Comparison of ENCODE assay signal across 8 cellular contexts in the genomic region with DNA sequence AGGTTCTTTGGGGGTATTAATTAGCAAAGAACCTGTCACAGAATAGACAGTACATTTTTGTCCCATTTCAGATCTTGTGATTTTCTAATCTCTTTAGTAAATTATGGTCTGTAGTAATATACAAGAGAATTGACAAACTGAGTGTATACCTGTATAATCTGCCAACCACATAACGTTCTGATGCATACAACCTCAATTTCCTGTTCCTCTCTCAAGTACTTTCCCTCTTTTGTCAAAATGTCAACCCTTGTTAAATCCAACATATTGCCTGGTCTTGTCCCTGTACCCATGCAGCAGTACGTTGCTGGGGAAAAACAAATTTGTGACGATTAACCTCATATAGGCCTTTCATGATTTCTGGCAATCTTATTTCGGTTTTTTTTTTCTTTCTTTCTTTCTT. TPM values are rescaled to one million over a fixed set of nuclear protein-coding genes. Genes with fewer than 3 reads are reported as not detected.
A peak's percentile ranks its signal among the peaks of the same experiment; 100 is the strongest.
DNase-seq lines count a peak whose midpoint lies in the region; ATAC-seq, FAIRE-seq and TF ChIP-seq lines count a peak whose summit lies in the region.

No MANE protein-coding gene starts in this region.

- CTCF ChIA-PET in A549 (lab: Yijun Ruan, JAX), result interaction anchor here (1.3 kb wide), 1 partner anchor 24 kb away, joined by 3 read pairs; no protein-coding TSS in a partner anchor
- CTCF ChIA-PET in HEK293 (lab: Yijun Ruan, JAX), result interaction anchor here (0.6 to 1.6 kb wide), 5 partner anchors 9 to 352 kb away, joined by 3 to 10 read pairs (median 3); no protein-coding TSS in a partner anchor
- CTCF ChIA-PET in HepG2 (lab: Yijun Ruan, JAX; ENCODE audit: low intra/inter-chr PET ratio, low total read pairs), result interaction anchor here (1.8 to 1.9 kb wide), 2 partner anchors 63 to 182 kb away, joined by 9 to 11 read pairs; no protein-coding TSS in a partner anchor

- ATAC-seq in A549 (no peak), HepG2 (no peak), gastroesophageal sphincter (no peak)
- no peak for ATAC-seq in activated naive CD8-positive, alpha-beta T cell treated with anti-CD3 and anti-CD28 coated beads, Interleukin-2, amount 10 ng/mL, durations not matched to agents 7 days and 5 days (ENCODE audit: low read depth)

- H3K4me1 Mint-ChIP-seq in activated naive CD8-positive, alpha-beta T cell treated with anti-CD3 and anti-CD28 coated beads, Interleukin-2, amount 10 ng/mL, durations not matched to agents 7 days and 5 days, result peaks cover 24% of the 10 kb centered on the region

- H3K27me3 ChIP-seq in HepG2 (ENCODE audit: control insufficient read depth in 1 of 2, insufficient read depth in 2 of 2, low read length in 2 of 2), result no peaks in the 10 kb centered on the region; a peak in 1 of 5 replicates
- H3K27me3 ChIP-seq in gastroesophageal sphincter, result no peaks in the 10 kb centered on the region

- H3K27ac ChIP-seq in A549, result peak overlapping the region; percentile 80 to 90; a peak in 5 of 6 replicates
- no peak overlapping the region for H3K27ac ChIP-seq in HEK293 (ENCODE audit: extremely low read depth, low read depth, low read length)
- H3K27ac ChIP-seq in HepG2 (ENCODE audit: extremely low read length, insufficient read depth, low read length), result no peak overlapping the region
- no peak overlapping the region for H3K27ac ChIP-seq in gastroesophageal sphincter

- 77% methylated on average over 4 of the region's 4 CpGs for WGBS in A549 (ENCODE audit: missing lambda C conversion rate)
- 83% methylated on average over 4 of the region's 4 CpGs for WGBS in HepG2 (ENCODE audit: low lambda C conversion rate)
- 74 to 81% methylated on average over 3 to 4 of the region's 4 CpGs for WGBS in gastroesophageal sphincter (ENCODE audit: low coverage in 1 of 2), 2 donors

- no peaks in the 10 kb centered on the region for H3K27me3 Mint-ChIP-seq in activated naive CD8-positive, alpha-beta T cell treated with anti-CD3 and anti-CD28 coated beads, Interleukin-2, amount 10 ng/mL, durations not matched to agents 7 days and 5 days

- no TSS peak for BruUV-seq in HepG2 (replicated peaks; lab: Mats Ljungman, UMichigan)

- H3K9me3 ChIP-seq in A549 (no peaks in the 10 kb centered on the region), HEK293 (ENCODE audit: control insufficient read depth, insufficient read depth, low read depth, low read length) (no peaks in the 10 kb centered on the region), HepG2 (ENCODE audit: low read length) (no peaks in the 10 kb centered on the region), gastroesophageal sphincter (no peaks in the 10 kb centered on the region)

- H2AFZ ChIP-seq in HepG2 (ENCODE audit: low read length), result no peak overlapping the region

- H3K79me2 ChIP-seq in HepG2 (ENCODE audit: insufficient read depth, low read length), result peaks cover 9% of the 10 kb centered on the region

- H3K4me2 ChIP-seq in A549, result peak overlapping the region; percentile 82
- peak overlapping the region; percentile 81 for H3K4me2 ChIP-seq in HepG2 (ENCODE audit: low read depth, low read length)

- peaks cover 10% of the 10 kb centered on the region for H3K36me3 Mint-ChIP-seq in activated naive CD8-positive, alpha-beta T cell treated with anti-CD3 and anti-CD28 coated beads, Interleukin-2, amount 10 ng/mL, durations not matched to agents 7 days and 5 days

- TF ChIP-seq EP300 in A549 (IDR thresholded peaks at IDR 0.05) (no peak), HepG2 (IDR thresholded peaks at IDR 0.05; ENCODE audit: low read depth in 2 of 2, low read length in 2 of 2) (no peak), HepG2 (CRISPR knock-in tag; IDR thresholded peaks at IDR 0.05; ENCODE audit: borderline replicate concordance) (no peak), gastroesophageal sphincter (IDR thresholded peaks at IDR 0.05) (no peak)

- peaks cover 13 to 37% of the 10 kb centered on the region in 2 experiments for H3K36me3 ChIP-seq in HEK293 (ENCODE audit: control insufficient read depth in 2 of 2, insufficient read depth in 1 of 2, low read length in 2 of 2)
- peaks cover 0 to 1% of the 10 kb centered on the region in 2 experiments; a peak in 1 of 5 replicates for H3K36me3 ChIP-seq in HepG2 (replicated peaks in 1 of 2; ENCODE audit: control insufficient read depth in 1 of 2, insufficient read depth in 2 of 2, low read length in 2 of 2)
- H3K36me3 ChIP-seq in gastroesophageal sphincter, result peaks cover 0 to 29% of the 10 kb centered on the region in 2 donors

- H3K4me3 Mint-ChIP-seq in activated naive CD8-positive, alpha-beta T cell treated with anti-CD3 and anti-CD28 coated beads, Interleukin-2, amount 10 ng/mL, durations not matched to agents 7 days and 5 days, result peak overlapping the region; percentile 93

- H3K4me3 ChIP-seq in A549, result peak overlapping the region; percentile 77
- H3K4me3 ChIP-seq in HEK293 (ENCODE audit: low read depth, low read length), result peak overlapping the region; percentile 61
- H3K4me3 ChIP-seq in HepG2 (replicated peaks in 1 of 3; ENCODE audit: insufficient read depth in 1 of 3, low read depth in 2 of 3, low read length in 3 of 3), result peak overlapping the region; percentile 75 to 89 (median 87); a peak in 5 of 6 replicates
- peak overlapping the region in 1 of 2 donors; percentile 91 for H3K4me3 ChIP-seq in gastroesophageal sphincter

- no peaks in the 10 kb centered on the region for H4K20me1 ChIP-seq in HepG2 (ENCODE audit: insufficient read depth, low read length)

- POLR2A ChIA-PET in A549 (lab: Yijun Ruan, JAX), result no interaction called here
- POLR2A ChIA-PET in HEK293 (lab: Yijun Ruan, JAX), result interaction anchor here (1.6 kb wide), 1 partner anchor 41 kb away, joined by 5 read pairs; no protein-coding TSS in a partner anchor
- POLR2A ChIA-PET in activated naive CD8-positive, alpha-beta T cell treated with anti-CD3 and anti-CD28 coated beads, Interleukin-2, amount 10 ng/mL, durations not matched to agents 7 days and 5 days (lab: Charles Lee), result interaction anchor here (2.1 kb wide), 1 partner anchor 60 kb away, joined by 9 read pairs; a partner anchor contains a TSS
- POLR2A ChIA-PET in HepG2 (lab: Yijun Ruan, JAX), result no interaction called here

- TF ChIP-seq RAD21 in A549 (conservative IDR thresholded peaks at IDR 0.05 in 1 of 2, IDR thresholded peaks at IDR 0.05 in 1 of 2) (no peak), HepG2 (CRISPR knock-in tag; IDR thresholded peaks at IDR 0.05) (no peak)

- DNase-seq in A549 (ENCODE audit: low read depth in 1 of 2, low spot score in 1 of 2) (no peak), HepG2 (ENCODE audit: low spot score) (no peak), iPS-NIHi7 (ENCODE audit: extremely low spot score) (no peak), cerebellar nuclear complex (lab: John Stamatoyannopoulos, UW) (no peak), HPDE6-E6E7 (ENCODE audit: extremely low spot score) (no peak)
- no peak for DNase-seq in activated naive CD8-positive, alpha-beta T cell treated with anti-CD3 and anti-CD28 coated beads, Interleukin-2, amount 10 ng/mL, durations not matched to agents 7 days and 5 days

- H3K9ac ChIP-seq in HepG2 (ENCODE audit: insufficient read depth, low read depth, low read length), result peak overlapping the region; percentile 77; the same call in 1 of the 2 replicates

- in situ Hi-C loops in HepG2 (cut with HindIII; ENCODE audit: extremely low pct_ligation_motif_present, low pct_unique_long_range_greater_than_20kb), result no loop called here

- no peaks in the 10 kb centered on the region for H3K9me3 Mint-ChIP-seq in activated naive CD8-positive, alpha-beta T cell treated with anti-CD3 and anti-CD28 coated beads, Interleukin-2, amount 10 ng/mL, durations not matched to agents 7 days and 5 days

- H3K27ac Mint-ChIP-seq in activated naive CD8-positive, alpha-beta T cell treated with anti-CD3 and anti-CD28 coated beads, Interleukin-2, amount 10 ng/mL, durations not matched to agents 7 days and 5 days, result no peak overlapping the region

- FAIRE-seq in A549 (lab: Jason Lieb, UNC) (no peak), HepG2 (lab: Jason Lieb, UNC) (no peak)

- intact Hi-C loops in HepG2 (cut with micrococcal nuclease; ENCODE audit: unreplicated experiment), result loop anchor here (1.0 to 10.0 kb wide), 6 partner anchors 63 to 338 kb away; a partner anchor contains a TSS

- TF ChIP-seq POLR2A in A549 (IDR thresholded peaks at IDR 0.05; ENCODE audit: low read length), result no peak
- TF ChIP-seq POLR2A in HepG2 (IDR thresholded peaks at IDR 0.05; ENCODE audit: insufficient read depth in 1 of 2, low read depth in 2 of 2, low read length in 2 of 2), result no peak
- TF ChIP-seq POLR2A in gastroesophageal sphincter (IDR thresholded peaks at IDR 0.05), result no peak

- H3K4me1 ChIP-seq in A549 (peaks cover 19% of the 10 kb centered on the region), HEK293 (ENCODE audit: control insufficient read depth, insufficient read depth, low read length) (peaks cover 6% of the 10 kb centered on the region), HepG2 (ENCODE audit: insufficient read depth, low read length) (peaks cover 21% of the 10 kb centered on the region), gastroesophageal sphincter (peaks cover 0 to 32% (median 0%) of the 10 kb centered on the region in 3 donors)

- no peak for TF ChIP-seq CTCF in A549 (IDR thresholded peaks at IDR 0.05)
- TF ChIP-seq CTCF in HEK293 (tag by site-specific recombination; IDR thresholded peaks at IDR 0.05), result no peak
- no peak for TF ChIP-seq CTCF in HepG2 (CRISPR knock-in tag; IDR thresholded peaks at IDR 0.05)
- TF ChIP-seq CTCF in gastroesophageal sphincter (IDR thresholded peaks at IDR 0.05), result no peak

RNA-seq across cellular contexts. Expression of a gene that starts 1.1 kb away (rescaled TPM):
- polyA plus RNA-seq in A549 (2011; rRNA removed) (45.2 and 50.0 TPM in 2 replicates), A549 (2017; fragmentation: RNase III; extraction: RNeasy Plus Mini Kit Qiagen cat#74134 plus additional on column Dnase treatment) (31.2 to 34.0 TPM (median 32.0 TPM) in 3 replicates), HepG2 (2011; rRNA removed) (11.7 and 13.0 TPM in 2 replicates)
- 24.8 and 25.4 TPM in 2 replicates for polyA plus RNA-seq in A549 (2012; cell fraction: cytosol; rRNA removed)
- 7.4 and 11.7 TPM in 2 replicates for polyA plus RNA-seq in A549 (2012; cell fraction: nucleus; rRNA removed)
- 8.6 and 10.4 TPM in 2 replicates for polyA minus RNA-seq in A549 (2011; rRNA and poly(A)+ RNA removed)
- total RNA-seq in activated naive CD8-positive, alpha-beta T cell treated with anti-CD3 and anti-CD28 coated beads, Interleukin-2, amount 10 ng/mL, durations not matched to agents 7 days and 5 days, result 10 to 100 TPM; 17.4 to 18.6 TPM
- total RNA-seq in HepG2 (2016; rRNA removed; fragmentation: Illumina TruSeq; extraction: Trizol) (8.9 and 15.2 TPM in 2 replicates), gastroesophageal sphincter (10 to 100 TPM; 10.5 to 37.4 (median 20.5) TPM)
- 5.6 and 7.1 TPM in 2 replicates for total RNA-seq in HepG2 (2016; cell fraction: cytosol; rRNA removed; fragmentation: Illumina TruSeq; extraction: Trizol; ENCODE audit: low read depth)
- 11.8 and 14.9 TPM in 2 replicates for total RNA-seq in HepG2 (2016; cell fraction: insoluble cytoplasmic fraction; rRNA removed; fragmentation: Illumina TruSeq; extraction: Trizol)
- total RNA-seq in HepG2 (2016; cell fraction: membrane; rRNA removed; fragmentation: Illumina TruSeq; extraction: Trizol), result 8.0 and 10.1 TPM in 2 replicates
- 11.2 and 15.6 TPM in 2 replicates for total RNA-seq in HepG2 (2016; cell fraction: nucleus; rRNA removed; fragmentation: Illumina TruSeq; extraction: Trizol)
- polyA plus RNA-seq in HepG2 (2011; cell fraction: cytosol; rRNA removed), result 6.0 and 9.4 TPM in 2 replicates
- 2.8 and 4.7 TPM in 2 replicates for polyA plus RNA-seq in HepG2 (2011; cell fraction: nucleus; rRNA removed)
- polyA plus RNA-seq in HepG2 (2012), result 8.5 and 11.7 TPM in 2 replicates
- 5.4 and 5.6 TPM in 2 replicates for polyA plus RNA-seq in HepG2 (2016; cell fraction: cytosol; fragmentation: Illumina TruSeq; extraction: Trizol; ENCODE audit: low read depth)
- 13.8 and 15.6 TPM in 2 replicates for polyA plus RNA-seq in HepG2 (2016; cell fraction: insoluble cytoplasmic fraction; fragmentation: Illumina TruSeq; extraction: Trizol; ENCODE audit: low read depth)
- polyA plus RNA-seq in HepG2 (2016; cell fraction: membrane; fragmentation: Illumina TruSeq; extraction: Trizol; ENCODE audit: low read depth), result 7.2 and 7.5 TPM in 2 replicates
- polyA plus RNA-seq in HepG2 (2016; cell fraction: nucleus; fragmentation: Illumina TruSeq; extraction: Trizol; ENCODE audit: insufficient read depth, low read depth), result 26.0 and 27.4 TPM in 2 replicates
- 1.4 and 8.7 TPM in 2 replicates for polyA minus RNA-seq in HepG2 (2011; rRNA and poly(A)+ RNA removed; ENCODE audit: low replicate concordance)
- 3.4 and 4.6 TPM in 2 replicates for polyA minus RNA-seq in HepG2 (2011; cell fraction: cytosol; rRNA and poly(A)+ RNA removed)
- polyA minus RNA-seq in HepG2 (2011; cell fraction: nucleus; rRNA and poly(A)+ RNA removed), result 4.0 and 5.0 TPM in 2 replicates

RNA-seq across cellular contexts. Expression of a gene that starts 1.3 kb away (rescaled TPM):
- polyA plus RNA-seq in A549 (2011; rRNA removed) (22.7 and 23.2 TPM in 2 replicates), A549 (2017; fragmentation: RNase III; extraction: RNeasy Plus Mini Kit Qiagen cat#74134 plus additional on column Dnase treatment) (11.6 to 14.1 TPM (median 12.5 TPM) in 3 replicates), HepG2 (2011; rRNA removed) (5.8 and 6.8 TPM in 2 replicates)
- 3.3 and 3.4 TPM in 2 replicates for polyA plus RNA-seq in A549 (2012; cell fraction: cytosol; rRNA removed)
- polyA plus RNA-seq in A549 (2012; cell fraction: nucleus; rRNA removed), result 5.5 and 7.8 TPM in 2 replicates
- polyA minus RNA-seq in A549 (2011; rRNA and poly(A)+ RNA removed), result 20.2 and 20.9 TPM in 2 replicates
- total RNA-seq in activated naive CD8-positive, alpha-beta T cell treated with anti-CD3 and anti-CD28 coated beads, Interleukin-2, amount 10 ng/mL, durations not matched to agents 7 days and 5 days, result 10 to 100 TPM; 37.7 to 43.7 TPM
- total RNA-seq in HepG2 (2016; rRNA removed; fragmentation: Illumina TruSeq; extraction: Trizol) (8.1 and 15.9 TPM in 2 replicates), gastroesophageal sphincter (10 to 100 TPM in 3 of 4 donors, 1 to 10 TPM in 1; 9.6 to 24.4 (median 13.7) TPM)
- total RNA-seq in HepG2 (2016; cell fraction: cytosol; rRNA removed; fragmentation: Illumina TruSeq; extraction: Trizol; ENCODE audit: low read depth), result 5.1 and 6.8 TPM in 2 replicates
- total RNA-seq in HepG2 (2016; cell fraction: insoluble cytoplasmic fraction; rRNA removed; fragmentation: Illumina TruSeq; extraction: Trizol), result 8.3 and 16.6 TPM in 2 replicates
- 4.1 and 6.5 TPM in 2 replicates for total RNA-seq in HepG2 (2016; cell fraction: membrane; rRNA removed; fragmentation: Illumina TruSeq; extraction: Trizol)
- 24.6 and 28.8 TPM in 2 replicates for total RNA-seq in HepG2 (2016; cell fraction: nucleus; rRNA removed; fragmentation: Illumina TruSeq; extraction: Trizol)
- polyA plus RNA-seq in HepG2 (2011; cell fraction: cytosol; rRNA removed), result 2.4 and 3.9 TPM in 2 replicates
- polyA plus RNA-seq in HepG2 (2011; cell fraction: nucleus; rRNA removed), result 6.3 and 11.1 TPM in 2 replicates
- polyA plus RNA-seq in HepG2 (2012), result 8.6 and 10.6 TPM in 2 replicates
- polyA plus RNA-seq in HepG2 (2016; cell fraction: cytosol; fragmentation: Illumina TruSeq; extraction: Trizol; ENCODE audit: low read depth), result 1.1 and 1.5 TPM in 2 replicates
- polyA plus RNA-seq in HepG2 (2016; cell fraction: insoluble cytoplasmic fraction; fragmentation: Illumina TruSeq; extraction: Trizol; ENCODE audit: low read depth), result 6.1 and 7.4 TPM in 2 replicates
- polyA plus RNA-seq in HepG2 (2016; cell fraction: membrane; fragmentation: Illumina TruSeq; extraction: Trizol; ENCODE audit: low read depth), result 1.8 TPM in 2 replicates
- polyA plus RNA-seq in HepG2 (2016; cell fraction: nucleus; fragmentation: Illumina TruSeq; extraction: Trizol; ENCODE audit: insufficient read depth, low read depth), result 27.2 and 32.9 TPM in 2 replicates
- 4.8 and 10.9 TPM in 2 replicates for polyA minus RNA-seq in HepG2 (2011; rRNA and poly(A)+ RNA removed; ENCODE audit: low replicate concordance)
- 5.0 and 8.8 TPM in 2 replicates for polyA minus RNA-seq in HepG2 (2011; cell fraction: cytosol; rRNA and poly(A)+ RNA removed)
- polyA minus RNA-seq in HepG2 (2011; cell fraction: nucleus; rRNA and poly(A)+ RNA removed), result 13.3 and 14.2 TPM in 2 replicates

Comparison
In these comparisons a context has a peak if more than half of its experiments do, and no peak if none do; other contexts are left out.
1. H3K27ac ChIP-seq: peak in A549 (2 of 2); none in HEK293 (single experiment), HepG2 (single experiment) and gastroesophageal sphincter (0 of 4).
2. POLR2A ChIA-PET loops: an anchor here in HEK293 (1.6 kb wide) and activated naive CD8-positive, alpha-beta T cell treated with anti-CD3 and anti-CD28 coated beads, Interleukin-2, amount 10 ng/mL, durations not matched to agents 7 days and 5 days (2.1 kb wide); none called in A549 and HepG2.